12 cellular contexts compared by ENCODE assay signal in the genomic region with DNA sequence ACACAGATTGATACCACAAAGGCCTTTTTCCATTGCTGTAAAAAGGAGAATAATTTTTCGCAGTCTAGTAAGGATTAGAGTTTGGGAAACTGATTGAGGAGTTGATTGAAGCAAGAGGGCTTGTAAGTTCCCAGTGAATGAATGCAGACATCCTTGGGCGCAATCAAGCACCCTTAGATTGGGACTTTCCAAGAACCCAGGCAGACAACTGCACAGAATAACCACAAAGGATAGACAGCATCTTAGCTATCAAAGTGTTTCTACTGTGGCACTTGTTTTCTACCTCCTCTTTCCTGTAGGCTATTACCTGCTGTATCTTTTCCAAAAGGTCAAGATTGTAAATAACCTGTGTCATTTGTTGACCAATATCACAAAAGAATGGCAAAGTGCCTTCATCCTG. TPM values are rescaled to one million over a fixed set of nuclear protein-coding genes. Genes with fewer than 3 reads are reported as not detected.
DNase-seq lines count a peak whose midpoint lies in the region; ATAC-seq and TF ChIP-seq lines count a peak whose summit lies in the region.
"Had no signal": no experiment of that assay in that cellular context is flagged by ENCODE, and none has a peak within 500 bp of the region (broad histone marks: within the 10 kb centered on the region; RNA-seq: fewer than 3 reads in every experiment).

No MANE protein-coding gene starts in this region.

- DNase-seq in activated CD4-positive, alpha-beta T cell treated with anti-CD3 and anti-CD28 coated beads for 36 hours, result peak; percentile 31
- no peak for DNase-seq in activated CD4-positive, alpha-beta T cell treated with anti-CD3 and anti-CD28 coated beads, Interleukin-2, amount 50 U/mL, for 1 hour
- DNase-seq in MM.1S, result peak; percentile 41
- no peak for DNase-seq in psoas muscle
- no peak for DNase-seq in WERI-Rb-1
- no peak for DNase-seq in left lung
- DNase-seq: 8988T, heart left ventricle, sigmoid colon had no signal

- no peak overlapping the region for H3K4me2 ChIP-seq in MM.1S (ENCODE audit: low read depth, low read length)

- H3K9me3 ChIP-seq in MM.1S (replicated peaks; ENCODE audit: insufficient read depth, low read length) (no peaks in the 10 kb centered on the region), psoas muscle (no peaks in the 10 kb centered on the region), WERI-Rb-1 (ENCODE audit: severe bottlenecking) (no peaks in the 10 kb centered on the region), left lung (no peaks in the 10 kb centered on the region)
- H3K9me3 ChIP-seq: heart left ventricle, sigmoid colon had no signal

- 98 to 100% (median 98%) methylated on average over 2 of the region's 2 CpGs for WGBS in psoas muscle, 3 donors

- no peak overlapping the region for H2AFZ ChIP-seq in MM.1S (ENCODE audit: low read length)

- intact Hi-C loops in activated CD4-positive, alpha-beta T cell treated with anti-CD3 and anti-CD28 coated beads for 36 hours (cut with DNase I, micrococcal nuclease), result loop anchor here in 1 of 2 experiments (5.0 kb wide), 1 partner anchor 1090 kb away; a partner anchor contains a TSS
- intact Hi-C loops in psoas muscle (cut with DNase I), result loop anchor here in 1 of 2 donors (10.0 kb wide), 1 partner anchor 1088 kb away; a partner anchor contains a TSS
- intact Hi-C loops in left lung (cut with DNase I), result loop anchor here in 1 of 2 donors (5.0 kb wide), 1 partner anchor 190 kb away; a partner anchor contains a TSS

- H3K27me3 Mint-ChIP-seq in activated CD4-positive, alpha-beta T cell treated with anti-CD3 and anti-CD28 coated beads for 36 hours, result no peaks in the 10 kb centered on the region
- H3K27me3 Mint-ChIP-seq in activated naive CD8-positive, alpha-beta T cell, result no peaks in the 10 kb centered on the region

- POLR2A ChIA-PET in activated CD4-positive, alpha-beta T cell treated with anti-CD3 and anti-CD28 coated beads for 36 hours (lab: Charles Lee), result no interaction called here

- ATAC-seq in activated CD4-positive, alpha-beta T cell treated with anti-CD3 and anti-CD28 coated beads for 36 hours, result no peak
- no peak for ATAC-seq in psoas muscle
- ATAC-seq in HG03378 (IDR thresholded peaks at IDR 0.05; ENCODE audit: unreplicated experiment), result no peak
- ATAC-seq in left lung, result no peak
- ATAC-seq: activated CD4-positive, CD25-positive, alpha-beta regulatory T cell treated with anti-CD3 and anti-CD28 coated beads, Interleukin-2, amount 50 U/mL, for 24 hours; heart left ventricle had no signal

- CTCF ChIA-PET in activated CD4-positive, alpha-beta T cell treated with anti-CD3 and anti-CD28 coated beads for 36 hours (lab: Charles Lee), result interaction anchor here (0.7 to 2.0 kb wide), 3 partner anchors 12 to 61 kb away, joined by 3 to 4 read pairs (median 4); no protein-coding TSS in a partner anchor

- no peaks in the 10 kb centered on the region for H3K9me2 ChIP-seq in MM.1S (replicated peaks; ENCODE audit: insufficient read depth, low read length)

- peaks cover 36% of the 10 kb centered on the region for H3K4me1 Mint-ChIP-seq in activated CD4-positive, alpha-beta T cell treated with anti-CD3 and anti-CD28 coated beads for 36 hours
- H3K4me1 Mint-ChIP-seq in activated naive CD8-positive, alpha-beta T cell (ENCODE audit: low read depth), result peaks cover 54% of the 10 kb centered on the region

- no peaks in the 10 kb centered on the region for H3K9me3 Mint-ChIP-seq in activated CD4-positive, alpha-beta T cell treated with anti-CD3 and anti-CD28 coated beads for 36 hours (ENCODE audit: low read depth)
- no peaks in the 10 kb centered on the region for H3K9me3 Mint-ChIP-seq in activated naive CD8-positive, alpha-beta T cell (ENCODE audit: low read depth)

- H3K4me3 ChIP-seq in MM.1S (ENCODE audit: low read length) (no peak overlapping the region), psoas muscle (no peak overlapping the region), WERI-Rb-1 (ENCODE audit: low read depth, low read length) (no peak overlapping the region), left lung (no peak overlapping the region)
- H3K4me3 ChIP-seq: heart left ventricle, sigmoid colon had no signal

- peaks cover 25% of the 10 kb centered on the region for H3K79me2 ChIP-seq in MM.1S (ENCODE audit: low read length)

- H4K20me1 ChIP-seq in MM.1S (ENCODE audit: insufficient read depth, low read length), result no peaks in the 10 kb centered on the region

- H3K27ac ChIP-seq in MM.1S (ENCODE audit: low read length) (no peak overlapping the region; the same call in 1 of the 2 replicates), psoas muscle (peak overlapping the region; percentile 51), WERI-Rb-1 (no peak overlapping the region), left lung (no peak overlapping the region)

- peaks cover 2% of the 10 kb centered on the region; the same call in 1 of the 2 replicates for H3K36me3 ChIP-seq in MM.1S (replicated peaks; ENCODE audit: insufficient read depth, low read length)
- peaks cover 2 to 47% of the 10 kb centered on the region in 2 donors for H3K36me3 ChIP-seq in psoas muscle (ENCODE audit: insufficient read depth in 1 of 2, low read depth in 1 of 2)
- H3K36me3 ChIP-seq in WERI-Rb-1, result peaks cover 4% of the 10 kb centered on the region
- H3K36me3 ChIP-seq in left lung, result peaks cover 0 to 27% of the 10 kb centered on the region in 2 donors

- H3K9ac ChIP-seq in MM.1S (ENCODE audit: low read length), result no peak overlapping the region

- no peak for TF ChIP-seq CTCF in MM.1S (IDR thresholded peaks at IDR 0.05; ENCODE audit: low read length)
- TF ChIP-seq CTCF in psoas muscle (IDR thresholded peaks at IDR 0.05), result no peak
- TF ChIP-seq CTCF in WERI-Rb-1 (IDR thresholded peaks at IDR 0.05; ENCODE audit: low read depth, low read length), result no peak
- TF ChIP-seq CTCF in left lung (IDR thresholded peaks at IDR 0.05), result no peak

- peak overlapping the region; percentile 82 for H3K27ac Mint-ChIP-seq in activated CD4-positive, alpha-beta T cell treated with anti-CD3 and anti-CD28 coated beads for 36 hours
- peak overlapping the region; percentile 88 for H3K27ac Mint-ChIP-seq in activated naive CD8-positive, alpha-beta T cell

- H3K36me3 Mint-ChIP-seq in activated CD4-positive, alpha-beta T cell treated with anti-CD3 and anti-CD28 coated beads for 36 hours (ENCODE audit: low read depth), result peaks cover 29% of the 10 kb centered on the region
- H3K36me3 Mint-ChIP-seq in activated naive CD8-positive, alpha-beta T cell, result peaks cover 11% of the 10 kb centered on the region

- H3K27me3 ChIP-seq in MM.1S (replicated peaks; ENCODE audit: insufficient read depth, low read length), result no peaks in the 10 kb centered on the region
- no peaks in the 10 kb centered on the region for H3K27me3 ChIP-seq in psoas muscle (ENCODE audit: insufficient read depth in 3 of 3, low read length in 2 of 3)
- H3K27me3 ChIP-seq in WERI-Rb-1 (ENCODE audit: insufficient read depth, low read depth, severe bottlenecking), result no peaks in the 10 kb centered on the region
- H3K27me3 ChIP-seq in left lung, result no peaks in the 10 kb centered on the region
- H3K27me3 ChIP-seq: heart left ventricle, sigmoid colon had no signal

- H3K4me3 Mint-ChIP-seq in activated CD4-positive, alpha-beta T cell treated with anti-CD3 and anti-CD28 coated beads for 36 hours, result peak overlapping the region; percentile 84
- peak overlapping the region; percentile 63 for H3K4me3 Mint-ChIP-seq in activated naive CD8-positive, alpha-beta T cell

- H3K4me1 ChIP-seq in MM.1S (ENCODE audit: low read length) (peaks cover 17% of the 10 kb centered on the region), psoas muscle (peaks cover 8% of the 10 kb centered on the region), left lung (peaks cover 0 to 24% of the 10 kb centered on the region in 2 donors)

- H3F3A ChIP-seq in MM.1S (ENCODE audit: insufficient read depth, low read length), result peaks cover 32% of the 10 kb centered on the region

RNA-seq across cellular contexts. Expression of a gene that starts 2.6 kb away (rescaled TPM):
- 10 to 100 TPM; 17.9 to 21.3 TPM for total RNA-seq in activated CD4-positive, alpha-beta T cell treated with anti-CD3 and anti-CD28 coated beads for 36 hours
- total RNA-seq in psoas muscle (1 to 10 TPM; 5.8 to 9.2 (median 9.0) TPM), left lung (10 to 100 TPM; 14.6 to 17.0 TPM)
- 10 to 100 TPM in 1 of 3 donors, 1 to 10 TPM in 2; 5.2 to 16.5 (median 6.2) TPM for polyA plus RNA-seq in psoas muscle

Comparison
In these comparisons a context has a peak if more than half of its experiments do, and no peak if none do; other contexts are left out.
1. DNase-seq: peak in activated CD4-positive, alpha-beta T cell treated with anti-CD3 and anti-CD28 coated beads for 36 hours (single experiment) and MM.1S (single experiment); none in activated CD4-positive, alpha-beta T cell treated with anti-CD3 and anti-CD28 coated beads, Interleukin-2, amount 50 U/mL, for 1 hour (single experiment), psoas muscle (0 of 2), WERI-Rb-1 (single experiment) and left lung (0 of 2).